In genomic region chr17:66541461-66542182, GRCh38 we compare ENCODE assay signal across 7 cellular contexts.
DNase-seq lines count a peak whose midpoint lies in the region; ATAC-seq and TF ChIP-seq lines count a peak whose summit lies in the region.

No MANE protein-coding gene starts in this region.

- H3K4me1 Mint-ChIP-seq in HFFc6 (ENCODE audit: low read depth): peaks cover 89% of the 10 kb centered on the region

- H3K4me3 ChIP-seq in fibroblast of villous mesenchyme (ENCODE audit: low read depth, low read length): no peak overlapping the region

- DNase-seq in HFFc6 (peak; percentile 87), NCI-H2107 treated with DMSO at 0.1 percent for 48 hours (lab: John Stamatoyannopoulos, UW; ENCODE audit: unreplicated experiment) (peak; percentile 55), fibroblast of villous mesenchyme (ENCODE audit: low read depth) (peak; percentile 92), HuH-7.5 (ENCODE audit: low spot score) (no peak), NCI-H187 treated with DMSO at 0.1 percent for 48 hours (lab: John Stamatoyannopoulos, UW) (no peak)

- ATAC-seq in GM18858 (IDR thresholded peaks at IDR 0.05; ENCODE audit: unreplicated experiment): peak; percentile 67
- no peak for ATAC-seq in GM21717 (IDR thresholded peaks at IDR 0.05; ENCODE audit: unreplicated experiment)

- peaks cover 14% of the 10 kb centered on the region for H3K36me3 Mint-ChIP-seq in HFFc6 (ENCODE audit: low read depth)

- H3K27ac Mint-ChIP-seq in HFFc6: peak overlapping the region; percentile 94

- peak overlapping the region; percentile 78 for H3K4me3 Mint-ChIP-seq in HFFc6

- H3K27me3 Mint-ChIP-seq in HFFc6 (ENCODE audit: insufficient read depth): no peaks in the 10 kb centered on the region

- TF ChIP-seq CTCF in HFFc6 (IDR thresholded peaks at IDR 0.05): no peak
- no peak for TF ChIP-seq CTCF in fibroblast of villous mesenchyme (IDR thresholded peaks at IDR 0.05; ENCODE audit: insufficient read depth, low read depth, low read length)

- H3K9me3 Mint-ChIP-seq in HFFc6: peaks cover 17% of the 10 kb centered on the region

Comparison
In these comparisons a context has a peak if more than half of its experiments do, and no peak if none do; other contexts are left out.
1. DNase-seq: peak in HFFc6 (single experiment), NCI-H2107 treated with DMSO at 0.1 percent for 48 hours (single experiment) and fibroblast of villous mesenchyme (single experiment); none in HuH-7.5 (single experiment) and NCI-H187 treated with DMSO at 0.1 percent for 48 hours (single experiment).